In the genomic region with DNA sequence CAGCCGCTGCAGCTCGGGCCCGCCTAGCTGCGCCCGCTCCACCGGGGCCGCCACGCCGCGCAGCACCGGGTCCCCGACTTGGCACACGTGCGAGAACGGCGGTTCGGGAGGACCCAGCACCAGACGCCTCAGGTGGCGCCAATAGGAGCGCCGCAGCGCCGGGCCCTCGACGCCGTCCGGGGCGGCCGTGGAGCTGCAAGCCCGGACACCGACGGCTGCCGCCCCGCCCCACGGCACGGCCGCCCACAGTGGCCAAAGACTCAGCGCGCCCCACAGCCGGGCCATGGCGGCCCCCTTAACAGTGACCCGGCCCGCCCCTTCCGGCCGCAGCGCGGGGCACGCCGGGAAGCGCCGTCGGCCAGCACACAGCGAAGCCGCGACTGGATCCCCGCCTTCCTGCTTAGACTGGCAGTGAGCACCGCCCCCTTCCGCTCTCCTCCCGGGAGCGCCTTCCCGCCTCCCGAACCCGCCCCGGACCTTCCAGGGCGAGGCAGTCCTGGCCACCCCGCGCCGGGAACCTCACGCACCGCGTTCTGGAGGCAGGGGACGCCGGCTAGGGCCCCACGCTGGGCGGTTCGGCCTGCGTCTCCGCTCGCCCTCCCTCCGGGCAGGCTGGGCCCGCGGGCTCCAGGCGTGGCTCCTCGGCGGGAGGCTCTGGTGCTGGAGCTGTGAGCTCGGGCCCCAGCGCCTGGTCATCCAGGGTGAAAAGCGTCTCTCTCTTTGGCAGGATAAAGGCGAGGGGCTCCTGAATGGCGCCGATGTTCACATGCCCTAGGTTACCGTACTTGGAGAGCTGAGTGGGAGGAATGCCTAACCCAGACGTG, we compare ENCODE assay signal across 8 cellular contexts. TPM values are rescaled to one million over a fixed set of nuclear protein-coding genes. Genes with fewer than 3 reads are reported as not detected.
DNase-seq lines count a peak whose midpoint lies in the region; ATAC-seq and TF ChIP-seq lines count a peak whose summit lies in the region.

TSS of gene PDF (minus strand) at position 303 of the 824 bp plus-strand sequence. CDS start at position 285, 18 bp downstream.

- H3K27me3 ChIP-seq in iPS-18a (ENCODE audit: control insufficient read depth, insufficient read depth, low read length) (no peaks in the 10 kb centered on the region), skeletal muscle satellite cell (ENCODE audit: control insufficient read depth, insufficient read depth, low read length) (no peaks in the 10 kb centered on the region)

- in situ Hi-C loops in T47D (cut with HindIII; ENCODE audit: low pct_unique_long_range_greater_than_20kb, low sequenced_read_pairs): no loop called here

- no peaks in the 10 kb centered on the region for H3K9me3 ChIP-seq in iPS-18a (ENCODE audit: control insufficient read depth, low read depth, low read length)
- H3K9me3 ChIP-seq in skeletal muscle satellite cell (replicated peaks; ENCODE audit: low read length): no peaks in the 10 kb centered on the region

- H3K27ac ChIP-seq in VCaP (peak within 1 kb of the TSS; percentile 84), iPS-18a (ENCODE audit: low read length) (peak within 1 kb of the TSS; percentile 54)

- POLR2A ChIA-PET in AG04449 (lab: Yijun Ruan, JAX): interaction anchor here (0.5 to 1.3 kb wide), 3 partner anchors 14 to 198 kb away, joined by 3 to 5 read pairs (median 3); partner anchors contain the start of genes CHTF8 and UTP4

- DNase-seq in AG04449 (ENCODE audit: low read depth, low spot score) (peak; percentile 29), NCI-H2171 treated with DMSO at 0.1 percent for 48 hours (lab: John Stamatoyannopoulos, UW) (peak; percentile 90), T47D (ENCODE audit: low read depth in 1 of 2, low spot score in 1 of 2) (peak; percentile 89 to 95)

- TF ChIP-seq CTCF in AG04449 (IDR thresholded peaks at IDR 0.05; ENCODE audit: insufficient read depth, low read length, missing control alignments) (no peak), VCaP (conservative IDR thresholded peaks at IDR 0.05) (no peak)

- ATAC-seq in GM18870 (IDR thresholded peaks at IDR 0.05; ENCODE audit: unreplicated experiment): peak; percentile 84
- peak; percentile 91 for ATAC-seq in HG03108 (IDR thresholded peaks at IDR 0.05; ENCODE audit: unreplicated experiment)

- peaks cover 7% of the 10 kb centered on the region for H3K4me1 ChIP-seq in iPS-18a (ENCODE audit: control insufficient read depth, low read depth, low read length)
- H3K4me1 ChIP-seq in skeletal muscle satellite cell (ENCODE audit: control insufficient read depth, insufficient read depth, low read length): peaks cover 32% of the 10 kb centered on the region

- CTCF ChIA-PET in AG04449 (lab: Yijun Ruan, JAX): interaction anchor here (0.7 to 8.9 kb wide), 6 partner anchors 8 to 484 kb away, joined by 3 to 52 read pairs (median 6); partner anchors contain the start of genes COG8 and NIP7

- H3K9ac ChIP-seq in iPS-18a (ENCODE audit: low read length) (peak within 1 kb of the TSS; percentile 75), skeletal muscle satellite cell (ENCODE audit: low read depth, low read length) (peak within 1 kb of the TSS; percentile 92)

- H3K4me3 ChIP-seq in AG04449 (ENCODE audit: low read depth, low read length) (peak within 1 kb of the TSS; percentile 83), iPS-18a (ENCODE audit: low read length) (peak within 1 kb of the TSS; percentile 78), skeletal muscle satellite cell (ENCODE audit: low read length) (peak within 1 kb of the TSS; percentile 92)

- peak within 1 kb of the TSS; percentile 99 for H3K4me2 ChIP-seq in skeletal muscle satellite cell (ENCODE audit: low read length)

- H3K36me3 ChIP-seq in iPS-18a (ENCODE audit: control insufficient read depth, low read depth, low read length): peaks cover 52% of the 10 kb centered on the region
- peaks cover 47% of the 10 kb centered on the region for H3K36me3 ChIP-seq in skeletal muscle satellite cell (ENCODE audit: insufficient read depth, low read length)

RNA-seq across cellular contexts. Expression of gene PDF, which starts in this region (rescaled TPM):
- total RNA-seq in skeletal muscle satellite cell (2012; rRNA removed): 8.6 and 17.5 TPM in 2 replicates

Comparison
In these comparisons a context has a peak if more than half of its experiments do, and no peak if none do; other contexts are left out.
1. Peak in every context shown above with its lines: DNase-seq, ATAC-seq, H3K4me3 ChIP-seq and H3K27ac ChIP-seq.
2. DNase-seq: peak in every context shown above with its lines; median percentile 92 in T47D; 90 in NCI-H2171 treated with DMSO at 0.1 percent for 48 hours; 29 in AG04449.